ENCODE assay signal across 12 cellular contexts in genomic region chr9:37511006-37511714, GRCh38. TPM values are rescaled to one million over a fixed set of nuclear protein-coding genes. Genes with fewer than 3 reads are reported as not detected.
DNase-seq lines count a peak whose midpoint lies in the region; ATAC-seq and TF ChIP-seq lines count a peak whose summit lies in the region.
"Had no signal": no experiment of that assay in that cellular context is flagged by ENCODE, and none has a peak within 500 bp of the region (broad histone marks: within the 10 kb centered on the region; RNA-seq: fewer than 3 reads in every experiment).

No MANE protein-coding gene starts in this region.

- intact Hi-C loops in CD4-positive, alpha-beta memory T cell (cut with micrococcal nuclease): no loop called here

- H3K79me2 ChIP-seq in SK-N-SH (ENCODE audit: insufficient read depth): no peaks in the 10 kb centered on the region

- ATAC-seq in GM18868 (IDR thresholded peaks at IDR 0.05; ENCODE audit: unreplicated experiment) (peak; percentile 67), GM21619 (IDR thresholded peaks at IDR 0.05; ENCODE audit: unreplicated experiment) (no peak)

- no peaks in the 10 kb centered on the region for H3K9me3 Mint-ChIP-seq in CD4-positive, alpha-beta memory T cell
- H3K9me3 Mint-ChIP-seq in activated CD4-positive, alpha-beta T cell treated with anti-CD3 and anti-CD28 coated beads, Interleukin-2, amount 10 ng/mL, durations not matched to agents 7 days and 5 days: no peaks in the 10 kb centered on the region
- H3K9me3 Mint-ChIP-seq: activated CD4-positive, alpha-beta T cell treated with anti-CD3 and anti-CD28 coated beads, Interleukin-2, amount 10 ng/mL, durations not matched to agents 24 days and 14 days had no signal

- H3K27me3 Mint-ChIP-seq in CD4-positive, alpha-beta memory T cell: no peaks in the 10 kb centered on the region
- no peaks in the 10 kb centered on the region for H3K27me3 Mint-ChIP-seq in activated CD4-positive, alpha-beta T cell treated with anti-CD3 and anti-CD28 coated beads, Interleukin-2, amount 10 ng/mL, durations not matched to agents 7 days and 5 days
- H3K27me3 Mint-ChIP-seq: activated CD4-positive, alpha-beta T cell treated with anti-CD3 and anti-CD28 coated beads, Interleukin-2, amount 10 ng/mL, durations not matched to agents 24 days and 14 days had no signal

- no peaks in the 10 kb centered on the region for H3K9me3 ChIP-seq in CD4-positive, alpha-beta memory T cell (ENCODE audit: control insufficient read depth in 1 of 2, low read length in 2 of 2)
- no peaks in the 10 kb centered on the region for H3K9me3 ChIP-seq in SK-N-SH

- CTCF ChIA-PET in CD4-positive, alpha-beta memory T cell (lab: Charles Lee; ENCODE audit: partially characterized antibody): no interaction called here
- CTCF ChIA-PET in SK-N-SH (lab: Yijun Ruan, JAX): interaction anchor here (1.3 to 2.2 kb wide), 2 partner anchors 9 to 10 kb away, joined by 3 to 5 read pairs; no protein-coding TSS in a partner anchor
- CTCF ChIA-PET in activated CD4-positive, alpha-beta T cell treated with anti-CD3 and anti-CD28 coated beads, Interleukin-2, amount 10 ng/mL, durations not matched to agents 7 days and 5 days (lab: Charles Lee): no interaction called here

- H3K27me3 ChIP-seq in CD4-positive, alpha-beta memory T cell (ENCODE audit: insufficient read depth, low read length): no peaks in the 10 kb centered on the region
- H3K27me3 ChIP-seq in SK-N-SH (ENCODE audit: insufficient read depth): no peaks in the 10 kb centered on the region
- H3K27me3 ChIP-seq: dorsolateral prefrontal cortex had no signal

- POLR2A ChIA-PET in CD4-positive, alpha-beta memory T cell (lab: Charles Lee; ENCODE audit: partially characterized antibody): interaction anchor here (0.9 kb wide), 1 partner anchor 12 kb away, joined by 3 read pairs; no protein-coding TSS in a partner anchor
- POLR2A ChIA-PET in SK-N-SH (lab: Yijun Ruan, JAX): no interaction called here
- POLR2A ChIA-PET in activated CD4-positive, alpha-beta T cell treated with anti-CD3 and anti-CD28 coated beads, Interleukin-2, amount 10 ng/mL, durations not matched to agents 7 days and 5 days (lab: Charles Lee): interaction anchor here (0.6 kb wide), 1 partner anchor 22 kb away, joined by 3 read pairs; no protein-coding TSS in a partner anchor

- no peak for TF ChIP-seq EP300 in SK-N-SH (IDR thresholded peaks at IDR 0.05; ENCODE audit: borderline replicate concordance in 1 of 2, low read depth in 1 of 2, low read length in 1 of 2)

- H3K9ac ChIP-seq in SK-N-SH: no peak overlapping the region

- H3K4me3 ChIP-seq in CD4-positive, alpha-beta memory T cell (ENCODE audit: low read length in 2 of 2): no peak overlapping the region
- H3K4me3 ChIP-seq in SK-N-SH (ENCODE audit: low read depth in 2 of 2, low read length in 1 of 2): no peak overlapping the region
- H3K4me3 ChIP-seq: dorsolateral prefrontal cortex had no signal

- H3K4me1 Mint-ChIP-seq in CD4-positive, alpha-beta memory T cell: peaks cover 2 to 25% (median 13%) of the 10 kb centered on the region in 4 donors
- peaks cover 11% of the 10 kb centered on the region for H3K4me1 Mint-ChIP-seq in activated CD4-positive, alpha-beta T cell treated with anti-CD3 and anti-CD28 coated beads, Interleukin-2, amount 10 ng/mL, durations not matched to agents 7 days and 5 days

- TF ChIP-seq CTCF in SK-N-SH (IDR thresholded peaks at IDR 0.05): peak; percentile 10; the same call in 1 of the 2 replicates

- no peaks in the 10 kb centered on the region for H4K20me1 ChIP-seq in SK-N-SH (ENCODE audit: insufficient read depth)

- WGBS in SK-N-SH (ENCODE audit: low lambda C conversion rate): 92% methylated on average over 6 of the region's 9 CpGs

- H3K27ac Mint-ChIP-seq in CD4-positive, alpha-beta memory T cell: peak overlapping the region in 4 of 7 donors; percentile 44 to 66 (median 50)
- no peak overlapping the region for H3K27ac Mint-ChIP-seq in activated CD4-positive, alpha-beta T cell treated with anti-CD3 and anti-CD28 coated beads, Interleukin-2, amount 10 ng/mL, durations not matched to agents 7 days and 5 days
- H3K27ac Mint-ChIP-seq: activated CD4-positive, alpha-beta T cell treated with anti-CD3 and anti-CD28 coated beads, Interleukin-2, amount 10 ng/mL, durations not matched to agents 24 days and 14 days had no signal

- H3K9me2 ChIP-seq in SK-N-SH: no peaks in the 10 kb centered on the region

- H3K4me1 ChIP-seq in CD4-positive, alpha-beta memory T cell (ENCODE audit: insufficient read depth, low read length): no peaks in the 10 kb centered on the region
- H3K4me1 ChIP-seq in SK-N-SH (ENCODE audit: control insufficient read depth in 1 of 2, insufficient read depth in 2 of 2, low read depth in 1 of 2, low read length in 1 of 2): no peaks in the 10 kb centered on the region

- H3K36me3 ChIP-seq in CD4-positive, alpha-beta memory T cell (ENCODE audit: insufficient read depth, low read length): no peaks in the 10 kb centered on the region
- peaks cover 0 to 28% of the 10 kb centered on the region in 2 experiments for H3K36me3 ChIP-seq in SK-N-SH (replicated peaks in 1 of 2; ENCODE audit: control insufficient read depth in 1 of 2, insufficient read depth in 2 of 2, low read length in 1 of 2)

- no peak overlapping the region for H2AFZ ChIP-seq in SK-N-SH (ENCODE audit: low read depth)

- peaks cover 0 to 13% of the 10 kb centered on the region in 2 donors for H3K36me3 Mint-ChIP-seq in CD4-positive, alpha-beta memory T cell
- peaks cover 4% of the 10 kb centered on the region for H3K36me3 Mint-ChIP-seq in activated CD4-positive, alpha-beta T cell treated with anti-CD3 and anti-CD28 coated beads, Interleukin-2, amount 10 ng/mL, durations not matched to agents 7 days and 5 days (ENCODE audit: low read depth)

- peaks cover 2% of the 10 kb centered on the region for H3F3A ChIP-seq in SK-N-SH (replicated peaks; ENCODE audit: insufficient read depth)

- DNase-seq in CD4-positive, alpha-beta memory T cell: no peak
- DNase-seq in SK-N-SH (peak; percentile 52), iPS DF 4.7 (ENCODE audit: extremely low read depth, low spot score) (peak; percentile 38), NCI-H1694 treated with DMSO at 0.1 percent for 48 hours (lab: John Stamatoyannopoulos, UW) (no peak), SHP77 treated with DMSO at 0.1 percent for 48 hours (lab: John Stamatoyannopoulos, UW) (no peak)
- no peak for DNase-seq in activated CD4-positive, alpha-beta T cell treated with anti-CD3 and anti-CD28 coated beads, Interleukin-2, amount 10 ng/mL, durations not matched to agents 7 days and 5 days
- DNase-seq: activated CD4-positive, alpha-beta T cell treated with anti-CD3 and anti-CD28 coated beads, Interleukin-2, amount 10 ng/mL, durations not matched to agents 24 days and 14 days; dorsolateral prefrontal cortex; mammary epithelial cell; NCI-H446 treated with DMSO at 0.1 percent for 48 hours had no signal

- no peak overlapping the region for H3K4me2 ChIP-seq in SK-N-SH

- no peak for TF ChIP-seq RAD21 in SK-N-SH (IDR thresholded peaks at IDR 0.05; ENCODE audit: low read length)

- H3K27ac ChIP-seq in CD4-positive, alpha-beta memory T cell (ENCODE audit: low read depth, low read length): no peak overlapping the region
- H3K27ac ChIP-seq in SK-N-SH (ENCODE audit: low read depth in 2 of 2, low read length in 1 of 2): no peak overlapping the region
- H3K27ac ChIP-seq: dorsolateral prefrontal cortex had no signal

- H3K4me3 Mint-ChIP-seq in CD4-positive, alpha-beta memory T cell: no peak overlapping the region
- no peak overlapping the region for H3K4me3 Mint-ChIP-seq in activated CD4-positive, alpha-beta T cell treated with anti-CD3 and anti-CD28 coated beads, Interleukin-2, amount 10 ng/mL, durations not matched to agents 7 days and 5 days
- H3K4me3 Mint-ChIP-seq: activated CD4-positive, alpha-beta T cell treated with anti-CD3 and anti-CD28 coated beads, Interleukin-2, amount 10 ng/mL, durations not matched to agents 24 days and 14 days had no signal

TF ChIP-seq in SK-N-SH, 30 proteins besides CTCF, POLR2A, EP300 and RAD21 (continues in another document):
- TF ChIP-seq TCF12 (IDR thresholded peaks at IDR 0.05) (no peak), JUND (IDR thresholded peaks at IDR 0.05) (no peak), GATA2 (CRISPR knock-in tag; IDR thresholded peaks at IDR 0.05) (no peak), FOXM1 (IDR thresholded peaks at IDR 0.05; ENCODE audit: low read depth) (no peak)

RNA-seq across cellular contexts. Expression of gene POLR1E, which starts 25.4 kb away (rescaled TPM):
- total RNA-seq in CD4-positive, alpha-beta memory T cell: 10 to 100 TPM; 36.2 to 38.2 TPM
- polyA plus RNA-seq in CD4-positive, alpha-beta memory T cell: 10 to 100 TPM; 12.2 to 22.8 TPM
- 38.8 and 42.1 TPM in 2 replicates for polyA plus RNA-seq in SK-N-SH (2012; rRNA removed)
- 41.5 and 42.1 TPM in 2 replicates for polyA plus RNA-seq in SK-N-SH (2012; cell fraction: cytosol; rRNA removed)
- polyA plus RNA-seq in SK-N-SH (2012; cell fraction: nucleus; rRNA removed): 15.6 and 21.9 TPM in 2 replicates
- 10 to 100 TPM; 35.8 to 36.3 TPM for total RNA-seq in activated CD4-positive, alpha-beta T cell treated with anti-CD3 and anti-CD28 coated beads, Interleukin-2, amount 10 ng/mL, durations not matched to agents 7 days and 5 days

RNA-seq across cellular contexts. Expression of gene ZBTB5, which starts 45.9 kb away (rescaled TPM):
- 10 to 100 TPM; 16.2 to 16.4 TPM for total RNA-seq in CD4-positive, alpha-beta memory T cell
- polyA plus RNA-seq in CD4-positive, alpha-beta memory T cell: 1 to 10 TPM in 1 of 2 donors, under 1 TPM in 1; 0.29 to 1.5 TPM
- 6.3 and 9.6 TPM in 2 replicates for polyA plus RNA-seq in SK-N-SH (2012; rRNA removed)
- 4.8 and 5.8 TPM in 2 replicates for polyA plus RNA-seq in SK-N-SH (2012; cell fraction: cytosol; rRNA removed)
- polyA plus RNA-seq in SK-N-SH (2012; cell fraction: nucleus; rRNA removed): 13.3 and 18.3 TPM in 2 replicates
- total RNA-seq in activated CD4-positive, alpha-beta T cell treated with anti-CD3 and anti-CD28 coated beads, Interleukin-2, amount 10 ng/mL, durations not matched to agents 7 days and 5 days: 10 to 100 TPM; 10.0 to 10.2 TPM

Comparison
In these comparisons a context has a peak if more than half of its experiments do, and no peak if none do; other contexts are left out.
1. DNase-seq: peak in SK-N-SH (single experiment) and iPS DF 4.7 (single experiment); none in CD4-positive, alpha-beta memory T cell (0 of 5), NCI-H1694 treated with DMSO at 0.1 percent for 48 hours (single experiment), SHP77 treated with DMSO at 0.1 percent for 48 hours (single experiment) and activated CD4-positive, alpha-beta T cell treated with anti-CD3 and anti-CD28 coated beads, Interleukin-2, amount 10 ng/mL, durations not matched to agents 7 days and 5 days (single experiment).